In the genomic region with DNA sequence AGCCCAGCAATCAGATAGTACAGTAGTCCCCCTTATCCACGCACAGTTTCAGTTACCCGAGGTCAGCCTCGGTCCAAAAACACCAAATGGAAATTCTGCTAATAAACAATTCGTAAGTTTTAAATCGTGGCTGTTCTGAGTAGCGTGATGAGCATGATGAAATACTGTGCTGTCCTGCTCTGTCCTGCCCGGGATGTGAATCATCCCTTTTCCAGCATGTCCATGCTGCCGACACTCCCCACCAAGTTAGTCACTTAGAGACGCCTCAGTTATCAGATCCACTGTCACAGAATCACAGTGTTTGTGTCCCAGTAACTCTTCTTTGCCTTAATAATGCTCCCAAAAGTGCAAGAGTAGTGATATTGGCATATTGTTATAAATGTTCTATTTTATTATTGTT, we compare ENCODE assay signal across 13 cellular contexts.
DNase-seq lines count a peak whose midpoint lies in the region; FAIRE-seq and TF ChIP-seq lines count a peak whose summit lies in the region.
"Had no signal": no experiment of that assay in that cellular context is flagged by ENCODE, and none has a peak within 500 bp of the region (broad histone marks: within the 10 kb centered on the region; RNA-seq: fewer than 3 reads in every experiment).

No MANE protein-coding gene starts in this region.

- peak overlapping the region; percentile 80 for H2AFZ ChIP-seq in keratinocyte (ENCODE audit: control insufficient read depth, low read length)

- TF ChIP-seq POLR2A in erythroblast (IDR thresholded peaks at IDR 0.05; ENCODE audit: low read length), result no peak

- H3K9me3 ChIP-seq in keratinocyte (ENCODE audit: control insufficient read depth, low read depth, low read length), result no peaks in the 10 kb centered on the region
- H3K9me3 ChIP-seq: thoracic aorta had no signal

- H3K9ac ChIP-seq in keratinocyte (ENCODE audit: control insufficient read depth, extremely low read depth, insufficient read depth, low read length), result peak overlapping the region; percentile 79

- FAIRE-seq in keratinocyte (lab: Jason Lieb, UNC), result peak; percentile 93

- H3K4me3 ChIP-seq in brain microvascular endothelial cell (ENCODE audit: low read depth, low read length), result peak overlapping the region; percentile 15
- peak overlapping the region; percentile 32 to 69 (median 45) for H3K4me3 ChIP-seq in keratinocyte (ENCODE audit: control insufficient read depth in 2 of 3, extremely low read depth in 1 of 3, insufficient read depth in 2 of 3, low read depth in 1 of 3, low read length in 3 of 3)
- H3K4me3 ChIP-seq: thoracic aorta had no signal

- no peaks in the 10 kb centered on the region for H3K9me1 ChIP-seq in keratinocyte (ENCODE audit: control insufficient read depth, extremely low read depth, insufficient read depth, low read length)

- no peaks in the 10 kb centered on the region for H3K79me2 ChIP-seq in keratinocyte (ENCODE audit: control insufficient read depth, insufficient read depth, low read length)

- TF ChIP-seq CTCF in AG09319 (IDR thresholded peaks at IDR 0.05; ENCODE audit: low read depth, low read length), result no peak
- TF ChIP-seq CTCF in brain microvascular endothelial cell (IDR thresholded peaks at IDR 0.05; ENCODE audit: low read depth, low read length, missing control alignments), result no peak
- no peak for TF ChIP-seq CTCF in keratinocyte (optimal IDR thresholded peaks at IDR 0.05 in 1 of 3, IDR thresholded peaks at IDR 0.05 in 1 of 3, conservative IDR thresholded peaks at IDR 0.05 in 1 of 3; ENCODE audit: extremely low read depth in 1 of 3, insufficient read depth in 2 of 3, low read length in 3 of 3)

- peak overlapping the region; percentile 84 for H3K4me2 ChIP-seq in keratinocyte (ENCODE audit: control insufficient read depth, extremely low read depth, insufficient read depth, low read depth, low read length)

- no peaks in the 10 kb centered on the region for H3K27me3 ChIP-seq in brain microvascular endothelial cell (replicated peaks)
- no peaks in the 10 kb centered on the region for H3K27me3 ChIP-seq in keratinocyte (ENCODE audit: control insufficient read depth, extremely low read depth, insufficient read depth, low read length)

- DNase-seq in AG09319 (ENCODE audit: extremely low read depth, low read depth) (peak; percentile 7), HT1080 (ENCODE audit: low read depth) (peak; percentile 77), brain microvascular endothelial cell (peak; percentile 85), keratinocyte (ENCODE audit: low read depth, low spot score) (peak; percentile 87), inferior parietal cortex (ENCODE audit: extremely low spot score) (no peak), NCI-H2196 treated with DMSO at 0.1 percent for 48 hours (lab: John Stamatoyannopoulos, UW; ENCODE audit: unreplicated experiment) (no peak), erythroblast (lab: John Stamatoyannopoulos, UW) (no peak)
- no peak for DNase-seq in stimulated activated CD4-positive, alpha-beta T cell treated with anti-CD3 and anti-CD28 coated beads, Interleukin-2, amount 100 ng/mL, for 48 hours
- DNase-seq: activated CD4-positive, alpha-beta memory T cell treated with anti-CD3 and anti-CD28 coated beads, Interleukin-2, amount 10 ng/mL, durations not matched to agents 7 days and 5 days; NCI-H526 treated with DMSO at 0.1 percent for 48 hours; nucleus accumbens; stimulated activated CD4-positive, alpha-beta T cell treated with anti-CD3 and anti-CD28 coated beads, Interleukin-15, amount 100 ng/mL, for 24 hours had no signal

- peaks cover 41% of the 10 kb centered on the region for H3K4me1 ChIP-seq in keratinocyte (ENCODE audit: control insufficient read depth, extremely low read depth, insufficient read depth, low read length)

- H3K36me3 ChIP-seq in brain microvascular endothelial cell (replicated peaks), result no peaks in the 10 kb centered on the region
- no peaks in the 10 kb centered on the region for H3K36me3 ChIP-seq in keratinocyte (ENCODE audit: control insufficient read depth in 2 of 2, extremely low read depth in 1 of 2, insufficient read depth in 2 of 2, low read length in 2 of 2)
- H3K36me3 ChIP-seq: thoracic aorta had no signal

- dilution Hi-C loops in keratinocyte (cut with MboI; ENCODE audit: extremely low pct_ligation_motif_present, low sequenced_read_pairs), result no loop called here

- in situ Hi-C loops in brain microvascular endothelial cell (cut with HindIII; ENCODE audit: low pct_ligation_motif_present, low sequenced_read_pairs), result no loop called here

- no peaks in the 10 kb centered on the region for H4K20me1 ChIP-seq in keratinocyte (ENCODE audit: control insufficient read depth, extremely low read depth, insufficient read depth, low read length)

- H3K27ac ChIP-seq in brain microvascular endothelial cell (peak overlapping the region; percentile 85), keratinocyte (ENCODE audit: control insufficient read depth, insufficient read depth, low read length) (peak overlapping the region; percentile 92)
- H3K27ac ChIP-seq: thoracic aorta had no signal

Comparison
In these comparisons a context has a peak if more than half of its experiments do, and no peak if none do; other contexts are left out.
1. DNase-seq: peak in AG09319 (single experiment), HT1080 (single experiment), brain microvascular endothelial cell (single experiment) and keratinocyte (single experiment); none in inferior parietal cortex (single experiment), stimulated activated CD4-positive, alpha-beta T cell treated with anti-CD3 and anti-CD28 coated beads, Interleukin-2, amount 100 ng/mL, for 48 hours (0 of 2), NCI-H2196 treated with DMSO at 0.1 percent for 48 hours (single experiment) and erythroblast (0 of 2).